In genomic region chr7:90797596-90797995, GRCh38 we compare ENCODE assay signal across 31 cellular contexts.
"Had no signal": no experiment of that assay in that cellular context is flagged by ENCODE, and none has a peak within 500 bp of the region (broad histone marks: within the 10 kb centered on the region; RNA-seq: fewer than 3 reads in every experiment).

No MANE protein-coding gene starts in this region.

- H3K27me3 ChIP-seq: adrenal gland, ascending aorta, esophagus squamous epithelium, neural progenitor cell, sigmoid colon, stomach, tibial artery, upper lobe of right lung had no signal

- H3K4me1 ChIP-seq: adrenal gland, ascending aorta, esophagus squamous epithelium, neural progenitor cell, parathyroid adenoma, psoas muscle, sigmoid colon, stomach, tibial artery, upper lobe of right lung had no signal

- DNase-seq: activated CD4-positive, alpha-beta memory T cell treated with anti-CD3 and anti-CD28 coated beads for 36 hours; activated CD4-positive, alpha-beta T cell treated with anti-CD3 and anti-CD28 coated beads, Interleukin-2, amount 10 ng/mL, durations not matched to agents 24 days and 14 days; activated CD4-positive, CD25-positive, alpha-beta regulatory T cell treated with anti-CD3 and anti-CD28 coated beads, Interleukin-2, amount 50 U/mL, for 72 hours; activated CD8-positive, alpha-beta memory T cell treated with anti-CD3 and anti-CD28 coated beads, Interleukin-2, amount 50 U/mL, for 4 hours; activated effector memory CD4-positive, alpha-beta T cell treated with anti-CD3 and anti-CD28 coated beads, Interleukin-2, amount 50 U/mL, for 16 hours; activated naive CD4-positive, alpha-beta T cell treated with anti-CD3 and anti-CD28 coated beads for 36 hours; activated naive CD8-positive, alpha-beta T cell treated with anti-CD3 and anti-CD28 coated beads for 36 hours; activated T-cell treated with anti-CD3 and anti-CD28 coated beads, Interleukin-2, amount 50 U/mL, for 1 hour; adrenal gland; endodermal cell; esophagus squamous epithelium; head of caudate nucleus; hippocampal formation; kidney; mesendoderm; natural killer cell; occipital lobe; psoas muscle; sigmoid colon; small intestine; stimulated activated CD4-positive, alpha-beta T cell treated with anti-CD3 and anti-CD28 coated beads, Interleukin-4, amount 100 ng/mL, for 24 hours; stomach; T-helper 1 cell; tibial artery; upper lobe of right lung; WERI-Rb-1 had no signal

- H3K36me3 ChIP-seq: adrenal gland, ascending aorta, esophagus squamous epithelium, sigmoid colon, upper lobe of right lung, WERI-Rb-1 had no signal

- H3K9me3 ChIP-seq: adrenal gland, sigmoid colon had no signal

- H3K4me3 ChIP-seq: adrenal gland, ascending aorta, esophagus squamous epithelium, neural progenitor cell, psoas muscle, sigmoid colon, stomach, tibial artery, upper lobe of right lung had no signal

- ATAC-seq: natural killer cell; psoas muscle; stimulated activated effector memory CD8-positive, alpha-beta T cell treated with anti-CD3 and anti-CD28 coated beads, Interleukin-12 subunit alpha, Interleukin-12 subunit beta, amount 100 ng/mL, for 72 hours; upper lobe of right lung had no signal

- H3K27ac ChIP-seq: adrenal gland, ascending aorta, epithelial cell of prostate, esophagus squamous epithelium, neural progenitor cell, parathyroid adenoma, psoas muscle, sigmoid colon, stomach, tibial artery, upper lobe of right lung, WERI-Rb-1 had no signal
